1 cellular context compared by ENCODE assay signal in genomic region chr17:10767237-10767636, GRCh38.
TF ChIP-seq lines count a peak whose summit lies in the region.

No MANE protein-coding gene starts in this region.

TF ChIP-seq in HepG2, 621 proteins besides CTCF, POLR2A, EP300 and RAD21:
- peak; percentile 36; the same call in 1 of the 2 replicates for TF ChIP-seq HNF4A (CRISPR knock-in tag; IDR thresholded peaks at IDR 0.05)
- TF ChIP-seq MEF2D (CRISPR knock-in tag; IDR thresholded peaks at IDR 0.05), result no peak
